17 cellular contexts compared by ENCODE assay signal in the genomic region with DNA sequence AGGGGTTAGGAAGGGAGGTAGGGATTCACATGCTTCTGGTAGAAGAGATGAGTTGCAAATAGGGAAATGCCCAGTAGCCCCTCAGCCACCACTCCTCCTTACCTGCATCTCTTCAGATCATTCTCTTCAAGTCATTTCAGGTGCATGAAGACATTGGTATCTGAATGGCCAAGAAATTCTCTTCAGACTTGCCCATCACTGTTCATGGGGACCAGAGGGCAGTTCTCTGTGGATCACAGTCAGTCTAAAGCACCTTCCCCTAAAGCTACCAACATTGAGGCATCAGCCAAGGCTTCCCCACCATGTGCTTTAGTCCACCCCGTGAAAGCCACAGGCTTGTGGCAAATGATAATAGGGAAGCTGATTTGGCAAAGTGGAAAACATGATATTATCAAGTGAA.
DNase-seq lines count a peak whose midpoint lies in the region; ATAC-seq, FAIRE-seq and TF ChIP-seq lines count a peak whose summit lies in the region.
"Had no signal": no experiment of that assay in that cellular context is flagged by ENCODE, and none has a peak within 500 bp of the region (broad histone marks: within the 10 kb centered on the region; RNA-seq: fewer than 3 reads in every experiment).

No MANE protein-coding gene starts in this region.

- ATAC-seq in GM21526 (IDR thresholded peaks at IDR 0.05; ENCODE audit: low FRiP score, unreplicated experiment) (no peak), HG02973 (IDR thresholded peaks at IDR 0.05; ENCODE audit: unreplicated experiment) (no peak)
- ATAC-seq: GM23338, HCT116 had no signal

- no peak for TF ChIP-seq POLR2A in esophagus muscularis mucosa (IDR thresholded peaks at IDR 0.05; ENCODE audit: low read depth)

- no peaks in the 10 kb centered on the region for H3K9me3 Mint-ChIP-seq in osteocyte (ENCODE audit: unreplicated experiment)
- H3K9me3 Mint-ChIP-seq: CD4-positive, alpha-beta memory T cell; GM23338; H9 had no signal

- no peaks in the 10 kb centered on the region for H3K9me3 ChIP-seq in esophagus muscularis mucosa

- no peaks in the 10 kb centered on the region for H3K27me3 ChIP-seq in esophagus muscularis mucosa

- H3K27ac Mint-ChIP-seq in osteocyte (ENCODE audit: unreplicated experiment) = no peak overlapping the region
- H3K27ac Mint-ChIP-seq: GM23338, H9 had no signal

- FAIRE-seq in urothelium cell line (lab: Jason Lieb, UNC) = peak; percentile 55
- FAIRE-seq: GM12891 had no signal

- 89% methylated on average over 1 of the region's 1 CpG for WGBS in esophagus muscularis mucosa

- H3K4me1 ChIP-seq in esophagus muscularis mucosa = peaks cover 17 to 32% (median 22%) of the 10 kb centered on the region in 4 donors

- H3K36me3 ChIP-seq in esophagus muscularis mucosa = no peaks in the 10 kb centered on the region

- TF ChIP-seq EP300 in esophagus muscularis mucosa (IDR thresholded peaks at IDR 0.05) = no peak

- no peaks in the 10 kb centered on the region for H3K36me3 Mint-ChIP-seq in osteocyte (ENCODE audit: unreplicated experiment)
- H3K36me3 Mint-ChIP-seq: CD4-positive, alpha-beta memory T cell had no signal

- intact Hi-C loops in esophagus muscularis mucosa (cut with DNase I) = no loop called here

- TF ChIP-seq CTCF in esophagus muscularis mucosa (IDR thresholded peaks at IDR 0.05) (no peak), osteocyte (IDR thresholded peaks at IDR 0.05) (no peak), GM20000 (IDR thresholded peaks at IDR 0.05; ENCODE audit: extremely low read depth, missing control alignments) (no peak)

- DNase-seq in esophagus muscularis mucosa (ENCODE audit: extremely low spot score) = peak; percentile 79
- DNase-seq in osteocyte (ENCODE audit: extremely low spot score, unreplicated experiment) = peak; percentile 48
- DNase-seq in urothelium cell line (ENCODE audit: low spot score) = no peak
- DNase-seq in GM20000 (ENCODE audit: low spot score) = no peak
- DNase-seq: C1 segment of cervical spinal cord; Calu3; CD4-positive, alpha-beta memory T cell; COR-L47; DMS53; DMS79 treated with DMSO at 0.1 percent for 48 hours; GF-D8; H9 had no signal

- no peak overlapping the region for H3K4me3 ChIP-seq in esophagus muscularis mucosa
- H3K4me3 ChIP-seq: GM23338 had no signal

- peaks cover 12% of the 10 kb centered on the region for H3K27me3 Mint-ChIP-seq in osteocyte (ENCODE audit: unreplicated experiment)

- H3K4me3 Mint-ChIP-seq in osteocyte (ENCODE audit: unreplicated experiment) = no peak overlapping the region
- H3K4me3 Mint-ChIP-seq: CD4-positive, alpha-beta memory T cell; GM23338; H9 had no signal

- H3K27ac ChIP-seq in esophagus muscularis mucosa (replicated peaks in 1 of 4) = no peak overlapping the region

- H3K4me1 Mint-ChIP-seq in osteocyte (ENCODE audit: unreplicated experiment) = peaks cover 12% of the 10 kb centered on the region
- H3K4me1 Mint-ChIP-seq: GM23338, H9 had no signal

Comparison
In these comparisons a context has a peak if more than half of its experiments do, and no peak if none do; other contexts are left out.
1. DNase-seq: peak in esophagus muscularis mucosa (single experiment) and osteocyte (single experiment); none in urothelium cell line (single experiment) and GM20000 (single experiment).